ENCODE assay signal across 8 cellular contexts in genomic region chr12:6937481-6938352, GRCh38. TPM values are rescaled to one million over a fixed set of nuclear protein-coding genes. Genes with fewer than 3 reads are reported as not detected.
DNase-seq lines count a peak whose midpoint lies in the region; ATAC-seq and TF ChIP-seq lines count a peak whose summit lies in the region.

No MANE protein-coding gene starts in this region.

- H3K27ac ChIP-seq in PC-3 (ENCODE audit: low read length) (peak overlapping the region; percentile 31), mucosa of rectum (ENCODE audit: low read depth in 2 of 2, low read length in 2 of 2) (peak overlapping the region; percentile 94 to 95)

- CTCF ChIA-PET in PC-3 (lab: Charles Lee): interaction anchor here (0.6 to 1.0 kb wide), 2 partner anchors 9 to 13 kb away, joined by 3 to 6 read pairs; no protein-coding TSS in a partner anchor

- H3K79me2 ChIP-seq in PC-3 (ENCODE audit: low read length): peaks cover 3% of the 10 kb centered on the region

- H3K4me3 ChIP-seq in PC-3 (ENCODE audit: low read length) (peak overlapping the region; percentile 62), epithelial cell of proximal tubule (ENCODE audit: low read depth, low read length) (peak overlapping the region; percentile 68), mucosa of rectum (ENCODE audit: low read length in 2 of 2) (peak overlapping the region; percentile 75 to 79)

- no peaks in the 10 kb centered on the region for H3K9me3 ChIP-seq in PC-3 (ENCODE audit: low read length)
- H3K9me3 ChIP-seq in mucosa of rectum (ENCODE audit: control insufficient read depth in 2 of 2, low read length in 2 of 2): no peaks in the 10 kb centered on the region

- peak overlapping the region; percentile 86 for H3K4me2 ChIP-seq in PC-3 (ENCODE audit: low read length)

- no TSS peak for BruUV-seq in PC-3 (replicated peaks; lab: Mats Ljungman, UMichigan)

- H3K9me2 ChIP-seq in PC-3 (replicated peaks; ENCODE audit: low read length): no peaks in the 10 kb centered on the region

- peak overlapping the region; percentile 90 for H3K4me3 Mint-ChIP-seq in activated T-cell treated with anti-CD3 and anti-CD28 coated beads, Interleukin-2, amount 50 U/mL, for 24 hours

- no peaks in the 10 kb centered on the region for H3K9me3 Mint-ChIP-seq in activated T-cell treated with anti-CD3 and anti-CD28 coated beads, Interleukin-2, amount 50 U/mL, for 24 hours

- H3K9ac ChIP-seq in PC-3 (ENCODE audit: low read length) (peak overlapping the region; percentile 80), mucosa of rectum (ENCODE audit: low read depth in 1 of 2, low read length in 2 of 2) (peak overlapping the region; percentile 81 to 90)

- peak overlapping the region; percentile 61 for H2AFZ ChIP-seq in PC-3 (ENCODE audit: low read length)

- TF ChIP-seq CTCF in PC-3 (conservative IDR thresholded peaks at IDR 0.05; ENCODE audit: low read depth, low read length) (peak; percentile 76), epithelial cell of proximal tubule (conservative IDR thresholded peaks at IDR 0.05; ENCODE audit: low read depth, low read length) (peak; percentile 85)

- H3K36me3 ChIP-seq in PC-3 (ENCODE audit: low read depth, low read length) (peaks cover 4% of the 10 kb centered on the region; the same call in 1 of the 2 replicates), mucosa of rectum (ENCODE audit: control insufficient read depth in 2 of 2, insufficient read depth in 2 of 2, low read length in 2 of 2) (peaks cover 10 to 40% of the 10 kb centered on the region in 2 donors)

- peaks cover 61% of the 10 kb centered on the region for H3K4me1 Mint-ChIP-seq in activated T-cell treated with anti-CD3 and anti-CD28 coated beads, Interleukin-2, amount 50 U/mL, for 24 hours (ENCODE audit: low read depth)

- peaks cover 7% of the 10 kb centered on the region; the same call in 1 of the 2 replicates for H3K4me1 ChIP-seq in PC-3 (ENCODE audit: insufficient read depth, low read length)
- peaks cover 20 to 29% of the 10 kb centered on the region in 2 donors for H3K4me1 ChIP-seq in mucosa of rectum (ENCODE audit: control insufficient read depth in 2 of 2, insufficient read depth in 2 of 2, low read length in 2 of 2)

- H3F3A ChIP-seq in PC-3 (ENCODE audit: low read length, unreplicated experiment): no peaks in the 10 kb centered on the region

- no peaks in the 10 kb centered on the region for H4K20me1 ChIP-seq in PC-3 (ENCODE audit: low read length)

- H3K27ac Mint-ChIP-seq in activated T-cell treated with anti-CD3 and anti-CD28 coated beads, Interleukin-2, amount 50 U/mL, for 24 hours: peak overlapping the region; percentile 98

- no peaks in the 10 kb centered on the region for H3K27me3 ChIP-seq in PC-3 (ENCODE audit: low read length)
- no peaks in the 10 kb centered on the region for H3K27me3 ChIP-seq in mucosa of rectum (ENCODE audit: control insufficient read depth in 2 of 2, insufficient read depth in 2 of 2, low read length in 2 of 2)

- intact Hi-C loops in PC-3 (cut with micrococcal nuclease): no loop called here

- peaks cover 83% of the 10 kb centered on the region for H3K36me3 Mint-ChIP-seq in activated T-cell treated with anti-CD3 and anti-CD28 coated beads, Interleukin-2, amount 50 U/mL, for 24 hours (ENCODE audit: low read depth)

- ATAC-seq in GM21529 (IDR thresholded peaks at IDR 0.05; ENCODE audit: unreplicated experiment): peak; percentile 84
- ATAC-seq in PC-3: peak; percentile 92

- in situ Hi-C loops in KBM-7 (cut with MboI; ENCODE audit: low pct_unique_long_range_greater_than_20kb, low sequenced_read_pairs): no loop called here

- peak; percentile 100 for DNase-seq in DMS53 (lab: John Stamatoyannopoulos, UW)
- DNase-seq in KBM-7: peak; percentile 96
- peak; percentile 94 for DNase-seq in PC-3
- DNase-seq in activated T-cell treated with anti-CD3 and anti-CD28 coated beads, Interleukin-2, amount 50 U/mL, for 24 hours: peak; percentile 93
- no peak for DNase-seq in epithelial cell of proximal tubule (ENCODE audit: low read depth)
- DNase-seq in stimulated activated CD8-positive, alpha-beta memory T cell treated with anti-CD3 and anti-CD28 coated beads, Interleukin-7, amount 100 ng/mL, for 1 hour (ENCODE audit: low read depth in 2 of 2): peak; percentile 83 to 85

- no peaks in the 10 kb centered on the region for H3K27me3 Mint-ChIP-seq in activated T-cell treated with anti-CD3 and anti-CD28 coated beads, Interleukin-2, amount 50 U/mL, for 24 hours

- POLR2A ChIA-PET in PC-3 (lab: Charles Lee; ENCODE audit: unreplicated experiment): interaction anchor here (0.5 to 0.9 kb wide), 2 partner anchors 12 to 40 kb away, joined by 3 to 6 read pairs; no protein-coding TSS in a partner anchor

RNA-seq across cellular contexts. Expression of gene RNU7-1, which starts 5.9 kb away (rescaled TPM):
- total RNA-seq in PC-3 (2014; rRNA removed) (not detected in 2 replicates), epithelial cell of proximal tubule (not detected in 2 replicates)

RNA-seq across cellular contexts. Expression of gene C12orf57, which starts 6.1 kb away (rescaled TPM):
- 125 and 130 TPM in 2 replicates for total RNA-seq in PC-3 (2014; rRNA removed)
- 163 and 174 TPM in 2 replicates for total RNA-seq in epithelial cell of proximal tubule

RNA-seq across cellular contexts. Expression of gene ATN1, which starts 10.0 kb away (rescaled TPM):
- total RNA-seq in PC-3 (2014; rRNA removed) (11.6 and 41.5 TPM in 2 replicates), epithelial cell of proximal tubule (17.9 and 19.0 TPM in 2 replicates)

RNA-seq across cellular contexts. Expression of gene PTPN6, which starts 13.4 kb away (rescaled TPM):
- total RNA-seq in PC-3 (2014; rRNA removed): 22.5 and 28.4 TPM in 2 replicates
- 21.8 and 37.5 TPM in 2 replicates for total RNA-seq in epithelial cell of proximal tubule

RNA-seq across cellular contexts. Expression of gene ENO2, which starts 23.3 kb away (rescaled TPM):
- total RNA-seq in PC-3 (2014; rRNA removed) (30.2 and 35.2 TPM in 2 replicates), epithelial cell of proximal tubule (47.4 and 97.0 TPM in 2 replicates)
